Comparison of ENCODE assay signal across 8 cellular contexts in genomic region chr17:64661731-64661980, GRCh38. TPM values are rescaled to one million over a fixed set of nuclear protein-coding genes. Genes with fewer than 3 reads are reported as not detected.
A peak's percentile ranks its signal among the peaks of the same experiment; 100 is the strongest.
DNase-seq lines count a peak whose midpoint lies in the region; ATAC-seq and TF ChIP-seq lines count a peak whose summit lies in the region.

No MANE protein-coding gene starts in this region.

- H3K4me3 ChIP-seq in HL-60 (replicated peaks; ENCODE audit: insufficient read depth, low read length) = peak overlapping the region; percentile 85
- H3K4me3 ChIP-seq in lower lobe of right lung = peak overlapping the region; percentile 69
- H3K4me3 ChIP-seq in upper lobe of left lung = peak overlapping the region; percentile 46 to 84 (median 78)

- intact Hi-C loops in lower lobe of right lung (cut with DNase I) = no loop called here

- peaks cover 8% of the 10 kb centered on the region for H3K27me3 Mint-ChIP-seq in brain

- peaks cover 39% of the 10 kb centered on the region for H3K4me1 Mint-ChIP-seq in brain

- TF ChIP-seq EP300 in upper lobe of left lung (IDR thresholded peaks at IDR 0.05) = no peak

- H3K4me1 ChIP-seq in lower lobe of right lung = peaks cover 38% of the 10 kb centered on the region
- peaks cover 28 to 42% (median 30%) of the 10 kb centered on the region in 4 donors for H3K4me1 ChIP-seq in upper lobe of left lung

- no peaks in the 10 kb centered on the region for H3K27me3 ChIP-seq in HL-60 (ENCODE audit: insufficient read depth, poor library complexity, severe bottlenecking)
- H3K27me3 ChIP-seq in lower lobe of right lung (ENCODE audit: low read depth) = no peaks in the 10 kb centered on the region
- no peaks in the 10 kb centered on the region for H3K27me3 ChIP-seq in upper lobe of left lung

- WGBS in upper lobe of left lung, 2 donors = 3% methylated on average over 6 of the region's 32 CpGs; no CpG with 5 or more reads in 1 of the 2 donors

- peak overlapping the region; percentile 99 to 100 (median 100) for H3K4me3 Mint-ChIP-seq in brain

- peak; percentile 36 for ATAC-seq in GM19351 (IDR thresholded peaks at IDR 0.05; ENCODE audit: unreplicated experiment)
- ATAC-seq in lower lobe of right lung = peak; percentile 58 to 64
- no peak for ATAC-seq in upper lobe of left lung (ENCODE audit: low FRiP score in 2 of 2)
- ATAC-seq in HG02970 (IDR thresholded peaks at IDR 0.05; ENCODE audit: low FRiP score, unreplicated experiment) = no peak

- no peak for TF ChIP-seq POLR2A in upper lobe of left lung (IDR thresholded peaks at IDR 0.05)

- DNase-seq in HL-60 (ENCODE audit: low read depth in 1 of 2, low spot score in 1 of 2) = no peak
- no peak for DNase-seq in lower lobe of right lung
- peak in 1 of 2 donors; percentile 70 for DNase-seq in upper lobe of left lung
- DNase-seq in stimulated activated CD4-positive, alpha-beta T cell treated with anti-CD3 and anti-CD28 coated beads, Interleukin-12 subunit alpha, Interleukin-12 subunit beta, amount 100 ng/mL, for 4 hours = no peak
- no peak for DNase-seq in GM19240 (ENCODE audit: insufficient read length, low spot score)

- H3K36me3 ChIP-seq in lower lobe of right lung = no peaks in the 10 kb centered on the region
- H3K36me3 ChIP-seq in upper lobe of left lung = no peaks in the 10 kb centered on the region

- H3K27ac Mint-ChIP-seq in brain = peak overlapping the region; percentile 94 to 98 (median 97)

- no peak for TF ChIP-seq CTCF in HL-60 (IDR thresholded peaks at IDR 0.05; ENCODE audit: insufficient read depth, low read length)
- TF ChIP-seq CTCF in brain (conservative IDR thresholded peaks at IDR 0.05) = no peak
- TF ChIP-seq CTCF in lower lobe of right lung (IDR thresholded peaks at IDR 0.05) = no peak
- TF ChIP-seq CTCF in upper lobe of left lung (IDR thresholded peaks at IDR 0.05) = no peak

- peaks cover 2 to 3% (median 3%) of the 10 kb centered on the region in 5 experiments for H3K9me3 Mint-ChIP-seq in brain

- H3K27ac ChIP-seq in HL-60 (replicated peaks) = peak overlapping the region; percentile 54
- H3K27ac ChIP-seq in lower lobe of right lung = peak overlapping the region; percentile 92
- H3K27ac ChIP-seq in upper lobe of left lung = peak overlapping the region; percentile 93 to 100 (median 96)

- no peaks in the 10 kb centered on the region for H3K9me3 ChIP-seq in lower lobe of right lung
- no peaks in the 10 kb centered on the region for H3K9me3 ChIP-seq in upper lobe of left lung

- H3K36me3 Mint-ChIP-seq in brain = peaks cover 6% of the 10 kb centered on the region

RNA-seq across cellular contexts. Expression of gene SMURF2, which starts 0.5 kb away (rescaled TPM):
- polyA plus RNA-seq in brain (ENCODE audit: insufficient read depth, low read depth, low replicate concordance) = 9.9 TPM
- 39.6 TPM for total RNA-seq in lower lobe of right lung
- total RNA-seq in upper lobe of left lung = 10 to 100 TPM; 24.1 to 58.2 (median 34.9) TPM

Comparison
In these comparisons a context has a peak if more than half of its experiments do, and no peak if none do; other contexts are left out.
1. ATAC-seq: peak in GM19351 (single experiment) and lower lobe of right lung (2 of 2); none in upper lobe of left lung (0 of 2) and HG02970 (single experiment).
2. Peak in every context shown above with its lines, with median percentiles within 50 percentile points of each other: H3K27ac ChIP-seq and H3K4me3 ChIP-seq.